18 cellular contexts compared by ENCODE assay signal in the genomic region with DNA sequence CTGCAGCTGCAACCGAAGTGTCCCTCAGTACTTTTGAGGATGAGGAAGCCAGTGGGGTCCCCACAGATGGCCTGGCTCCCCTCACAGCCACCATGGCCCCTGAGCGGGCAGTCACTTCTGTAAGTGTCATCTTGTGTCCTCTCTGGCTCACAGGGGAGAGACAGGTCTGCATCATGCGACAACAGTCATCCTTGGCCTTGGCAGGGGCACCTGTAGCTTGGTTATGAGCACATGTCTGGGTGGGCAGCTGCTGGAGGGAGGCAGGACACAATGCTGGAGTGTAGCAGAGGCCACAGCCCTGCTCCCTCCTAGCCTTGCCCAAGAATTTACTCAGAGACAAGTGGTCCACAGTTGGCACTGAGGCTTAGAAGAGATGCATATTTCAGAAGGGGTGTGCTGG.
"Had no signal": no experiment of that assay in that cellular context is flagged by ENCODE, and none has a peak within 500 bp of the region (broad histone marks: within the 10 kb centered on the region; RNA-seq: fewer than 3 reads in every experiment).

No MANE protein-coding gene starts in this region.

- H3K27me3 ChIP-seq: hepatocyte, sigmoid colon, stomach, transverse colon had no signal

- ATAC-seq: left cardiac atrium had no signal

- H2AFZ ChIP-seq: hepatocyte had no signal

- H3K9me3 ChIP-seq: sigmoid colon, thoracic aorta, transverse colon had no signal

- DNase-seq: cerebellar nuclear complex; dermis blood vessel endothelial cell; effector CD4-positive, alpha-beta T cell; foreskin melanocyte; kidney; left cardiac atrium; mammary epithelial cell; nephron progenitor cell; sigmoid colon; stimulated activated CD4-positive, alpha-beta T cell treated with anti-CD3 and anti-CD28 coated beads, Interleukin-2, amount 100 ng/mL, for 24 hours; stimulated activated naive CD4-positive, alpha-beta T cell; stomach; substantia nigra; transverse colon had no signal

- H3K4me1 Mint-ChIP-seq: endodermal cell, nephron progenitor cell had no signal

- H3K4me3 Mint-ChIP-seq: endodermal cell, nephron progenitor cell had no signal

- H3K27ac Mint-ChIP-seq: endodermal cell, nephron progenitor cell had no signal

- H3K4me3 ChIP-seq: hepatocyte, sigmoid colon, skin epidermis, stomach, thoracic aorta, transverse colon had no signal

- H3K36me3 ChIP-seq: thoracic aorta, transverse colon had no signal

- H3K27ac ChIP-seq: hepatocyte, skin epidermis, thoracic aorta, transverse colon had no signal

- H3K4me2 ChIP-seq: hepatocyte had no signal
